8 cellular contexts compared by ENCODE assay signal in genomic region chr19:40443131-40443929, GRCh38. TPM values are rescaled to one million over a fixed set of nuclear protein-coding genes. Genes with fewer than 3 reads are reported as not detected.
DNase-seq lines count a peak whose midpoint lies in the region; ATAC-seq and TF ChIP-seq lines count a peak whose summit lies in the region.

No MANE protein-coding gene starts in this region.

- peak overlapping the region; percentile 95 for H3K4me3 Mint-ChIP-seq in activated T-cell treated with anti-CD3 and anti-CD28 coated beads, Interleukin-2, amount 50 U/mL, for 24 hours

- H3K4me3 ChIP-seq in Jurkat, Clone E6-1 (ENCODE audit: low read length): peak overlapping the region; percentile 97
- H3K4me3 ChIP-seq in PC-3 (ENCODE audit: low read length): peak overlapping the region; percentile 97
- H3K4me3 ChIP-seq in mucosa of stomach (ENCODE audit: low read length): peak overlapping the region; percentile 95

- H3K27me3 ChIP-seq in PC-3 (ENCODE audit: low read length) (no peaks in the 10 kb centered on the region), mucosa of stomach (ENCODE audit: control insufficient read depth, insufficient read depth, low read length) (no peaks in the 10 kb centered on the region)

- H4K20me1 ChIP-seq in PC-3 (ENCODE audit: low read length): peaks cover 9% of the 10 kb centered on the region; the same call in 1 of the 2 replicates

- peak overlapping the region; percentile 99 for H2AFZ ChIP-seq in PC-3 (ENCODE audit: low read length)

- peaks cover 27% of the 10 kb centered on the region for H3K36me3 Mint-ChIP-seq in activated T-cell treated with anti-CD3 and anti-CD28 coated beads, Interleukin-2, amount 50 U/mL, for 24 hours (ENCODE audit: low read depth)

- TF ChIP-seq CTCF in PC-3 (conservative IDR thresholded peaks at IDR 0.05; ENCODE audit: low read depth, low read length): no peak

- H3K9ac ChIP-seq in PC-3 (ENCODE audit: low read length) (peak overlapping the region; percentile 89), mucosa of stomach (ENCODE audit: low read length) (peak overlapping the region; percentile 100)

- H3K4me1 Mint-ChIP-seq in activated T-cell treated with anti-CD3 and anti-CD28 coated beads, Interleukin-2, amount 50 U/mL, for 24 hours (ENCODE audit: low read depth): peaks cover 25% of the 10 kb centered on the region

- ATAC-seq in GM21619 (IDR thresholded peaks at IDR 0.05; ENCODE audit: unreplicated experiment) (peak; percentile 56), PC-3 (peak; percentile 68)

- no peaks in the 10 kb centered on the region for H3K9me3 Mint-ChIP-seq in activated T-cell treated with anti-CD3 and anti-CD28 coated beads, Interleukin-2, amount 50 U/mL, for 24 hours

- H3K9me3 ChIP-seq in PC-3 (ENCODE audit: low read length): no peaks in the 10 kb centered on the region
- H3K9me3 ChIP-seq in mucosa of stomach (ENCODE audit: control insufficient read depth, low read length): no peaks in the 10 kb centered on the region

- peaks cover 12% of the 10 kb centered on the region; the same call in 1 of the 2 replicates for H3K4me1 ChIP-seq in PC-3 (ENCODE audit: insufficient read depth, low read length)
- H3K4me1 ChIP-seq in mucosa of stomach (ENCODE audit: control insufficient read depth, insufficient read depth, low read length): peaks cover 19% of the 10 kb centered on the region

- TSS peak; percentile 88 for BruUV-seq in PC-3 (replicated peaks; lab: Mats Ljungman, UMichigan)

- intact Hi-C loops in PC-3 (cut with micrococcal nuclease): loop anchor here (2.0 kb wide), 1 partner anchor 23 kb away; no protein-coding TSS in a partner anchor

- CTCF ChIA-PET in PC-3 (lab: Charles Lee): interaction anchor here (0.7 to 1.0 kb wide), 2 partner anchors 21 to 23 kb away, joined by 3 read pairs; no protein-coding TSS in a partner anchor

- H3K27ac ChIP-seq in PC-3 (ENCODE audit: low read length): peak overlapping the region; percentile 68

- TF ChIP-seq POLR2A in erythroblast (IDR thresholded peaks at IDR 0.05; ENCODE audit: low read length): peak; percentile 29

- H3K36me3 ChIP-seq in PC-3 (ENCODE audit: low read depth, low read length) (peaks cover 12% of the 10 kb centered on the region; the same call in 1 of the 2 replicates), mucosa of stomach (ENCODE audit: control insufficient read depth, insufficient read depth, low read length) (peaks cover 6% of the 10 kb centered on the region)

- peaks cover 31% of the 10 kb centered on the region for H3K79me2 ChIP-seq in PC-3 (ENCODE audit: low read length)

- POLR2A ChIA-PET in PC-3 (lab: Charles Lee; ENCODE audit: unreplicated experiment): interaction anchor here (1.3 kb wide), 1 partner anchor 17 kb away, joined by 3 read pairs; the partner anchor contains the start of gene SERTAD1

- H3K4me2 ChIP-seq in PC-3 (ENCODE audit: low read length): peak overlapping the region; percentile 97

- no peaks in the 10 kb centered on the region for H3K27me3 Mint-ChIP-seq in activated T-cell treated with anti-CD3 and anti-CD28 coated beads, Interleukin-2, amount 50 U/mL, for 24 hours

- DNase-seq in DMS114 treated with DMSO at 0.1 percent for 48 hours (lab: John Stamatoyannopoulos, UW; ENCODE audit: unreplicated experiment) (peak; percentile 99), PC-3 (peak; percentile 98), erythroblast (lab: John Stamatoyannopoulos, UW) (peak; percentile 99)
- DNase-seq in Jurkat, Clone E6-1 (ENCODE audit: low read depth, low spot score): peak; percentile 99
- peak; percentile 98 for DNase-seq in activated T-cell treated with anti-CD3 and anti-CD28 coated beads, Interleukin-2, amount 50 U/mL, for 24 hours
- peak; percentile 98 for DNase-seq in stimulated activated CD8-positive, alpha-beta memory T cell treated with anti-CD3 and anti-CD28 coated beads, Interleukin-4, amount 100 ng/mL, for 48 hours

- H3K9me2 ChIP-seq in PC-3 (replicated peaks; ENCODE audit: low read length): no peaks in the 10 kb centered on the region

- H3F3A ChIP-seq in PC-3 (ENCODE audit: low read length, unreplicated experiment): no peaks in the 10 kb centered on the region

- peak overlapping the region; percentile 98 for H3K27ac Mint-ChIP-seq in activated T-cell treated with anti-CD3 and anti-CD28 coated beads, Interleukin-2, amount 50 U/mL, for 24 hours

RNA-seq across cellular contexts. Expression of gene SERTAD3, which starts 0.8 kb away (rescaled TPM):
- polyA plus RNA-seq in Jurkat, Clone E6-1 (2012; ENCODE audit: insufficient read depth, insufficient read length): 7.3 TPM
- 7.9 and 12.9 TPM in 2 replicates for total RNA-seq in PC-3 (2014; rRNA removed)

RNA-seq across cellular contexts. Expression of gene SERTAD1, which starts 17.5 kb away (rescaled TPM):
- polyA plus RNA-seq in Jurkat, Clone E6-1 (2012; ENCODE audit: insufficient read depth, insufficient read length): 2.6 TPM
- 16.1 and 16.8 TPM in 2 replicates for total RNA-seq in PC-3 (2014; rRNA removed)

RNA-seq across cellular contexts. Expression of gene BLVRB, which starts 22.2 kb away (rescaled TPM):
- 26.5 TPM for polyA plus RNA-seq in Jurkat, Clone E6-1 (2012; ENCODE audit: insufficient read depth, insufficient read length)
- 196 and 246 TPM in 2 replicates for total RNA-seq in PC-3 (2014; rRNA removed)

RNA-seq across cellular contexts. Expression of gene SPTBN4, which starts 23.5 kb away (rescaled TPM):
- 2.2 TPM for polyA plus RNA-seq in Jurkat, Clone E6-1 (2012; ENCODE audit: insufficient read depth, insufficient read length)
- 0.81 and 1.9 TPM in 2 replicates for total RNA-seq in PC-3 (2014; rRNA removed)

RNA-seq across cellular contexts. Expression of gene PRX, which starts 30.2 kb away (rescaled TPM):
- polyA plus RNA-seq in Jurkat, Clone E6-1 (2012; ENCODE audit: insufficient read depth, insufficient read length): 3.0 TPM
- 2.2 and 2.7 TPM in 2 replicates for total RNA-seq in PC-3 (2014; rRNA removed)

Comparison
In these comparisons a context has a peak if more than half of its experiments do, and no peak if none do; other contexts are left out.
1. Peak in every context shown above with its lines: DNase-seq, ATAC-seq, H3K4me3 ChIP-seq and H3K27ac ChIP-seq.